8 cellular contexts compared by ENCODE assay signal in the genomic region with DNA sequence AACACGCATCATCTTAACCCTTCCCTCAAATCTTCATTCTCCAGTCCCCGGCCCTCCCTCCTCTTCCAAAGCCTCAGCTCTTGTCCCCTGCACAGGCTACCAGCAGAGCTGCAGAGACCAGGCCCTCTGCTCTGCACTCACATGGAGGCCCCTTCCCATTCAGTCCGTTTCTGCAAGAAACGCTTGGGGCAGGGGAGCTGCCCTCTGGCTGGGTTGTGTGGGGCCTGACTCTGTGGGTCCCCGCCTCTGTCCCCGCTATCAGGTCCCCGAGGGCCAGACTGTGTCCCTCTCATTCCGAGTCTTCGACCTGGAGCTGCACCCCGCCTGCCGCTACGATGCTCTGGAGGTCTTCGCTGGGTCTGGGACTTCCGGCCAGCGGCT. TPM values are rescaled to one million over a fixed set of nuclear protein-coding genes. Genes with fewer than 3 reads are reported as not detected.
A peak's percentile ranks its signal among the peaks of the same experiment; 100 is the strongest.
DNase-seq lines count a peak whose midpoint lies in the region; ATAC-seq and TF ChIP-seq lines count a peak whose summit lies in the region.

No MANE protein-coding gene starts in this region.

- no peak for DNase-seq in AG09309 (ENCODE audit: low read depth)
- DNase-seq in HFFc6: peak; percentile 31
- no peak for DNase-seq in activated naive CD8-positive, alpha-beta T cell treated with anti-CD3 and anti-CD28 coated beads for 36 hours
- DNase-seq in kidney epithelial cell (ENCODE audit: low read depth): no peak
- DNase-seq in thyroid gland: no peak
- DNase-seq in germinal center (ENCODE audit: low spot score): no peak
- no peak for DNase-seq in stimulated activated naive CD4-positive, alpha-beta T cell treated with Interleukin-2 at 50 U/mL for 16 hours (lab: John Stamatoyannopoulos, UW)

- no peaks in the 10 kb centered on the region for H3K36me3 ChIP-seq in kidney epithelial cell (ENCODE audit: control insufficient read depth, insufficient read depth, low read length)
- H3K36me3 ChIP-seq in thyroid gland: no peaks in the 10 kb centered on the region

- no peaks in the 10 kb centered on the region for H3K9me3 ChIP-seq in thyroid gland

- peak overlapping the region; percentile 84 for H3K27ac Mint-ChIP-seq in HFFc6
- peak overlapping the region; percentile 74 for H3K27ac Mint-ChIP-seq in activated naive CD8-positive, alpha-beta T cell treated with anti-CD3 and anti-CD28 coated beads for 36 hours

- H3K9me3 Mint-ChIP-seq in HFFc6: no peaks in the 10 kb centered on the region
- H3K9me3 Mint-ChIP-seq in activated naive CD8-positive, alpha-beta T cell treated with anti-CD3 and anti-CD28 coated beads for 36 hours: no peaks in the 10 kb centered on the region

- H3K4me1 ChIP-seq in thyroid gland: peaks cover 7% of the 10 kb centered on the region in 2 donors

- H3K4me3 ChIP-seq in AG09309 (ENCODE audit: control insufficient read depth, low read depth, low read length): peak overlapping the region; percentile 94
- H3K4me3 ChIP-seq in kidney epithelial cell (ENCODE audit: low read depth, low read length): peak overlapping the region; percentile 51
- peak overlapping the region in 2 of 3 donors; percentile 48 to 54 for H3K4me3 ChIP-seq in thyroid gland (replicated peaks in 1 of 3)

- peak overlapping the region; percentile 39 to 71 (median 70) for H3K27ac ChIP-seq in thyroid gland

- TF ChIP-seq POLR2A in thyroid gland (IDR thresholded peaks at IDR 0.05): no peak

- ATAC-seq in GM21529 (IDR thresholded peaks at IDR 0.05; ENCODE audit: unreplicated experiment): no peak

- WGBS in thyroid gland, 2 donors: 19 to 37% methylated on average over 4 to 8 of the region's 15 CpGs

- intact Hi-C loops in thyroid gland (cut with DNase I): no loop called here

- H3K27me3 Mint-ChIP-seq in HFFc6 (ENCODE audit: insufficient read depth): no peaks in the 10 kb centered on the region; the same call in none of the 2 replicates
- H3K27me3 Mint-ChIP-seq in activated naive CD8-positive, alpha-beta T cell treated with anti-CD3 and anti-CD28 coated beads for 36 hours: no peaks in the 10 kb centered on the region

- TF ChIP-seq CTCF in AG09309 (IDR thresholded peaks at IDR 0.05; ENCODE audit: control insufficient read depth, insufficient read depth, low read depth, low read length, missing control alignments) (no peak), HFFc6 (IDR thresholded peaks at IDR 0.05) (no peak), kidney epithelial cell (IDR thresholded peaks at IDR 0.05; ENCODE audit: insufficient read depth, low read length, poor library complexity, severe bottlenecking) (no peak), thyroid gland (IDR thresholded peaks at IDR 0.05) (no peak)

- peaks cover 16% of the 10 kb centered on the region for H3K4me1 Mint-ChIP-seq in HFFc6 (ENCODE audit: low read depth)
- H3K4me1 Mint-ChIP-seq in activated naive CD8-positive, alpha-beta T cell treated with anti-CD3 and anti-CD28 coated beads for 36 hours: peaks cover 13% of the 10 kb centered on the region

- peaks cover 9% of the 10 kb centered on the region for H3K36me3 Mint-ChIP-seq in HFFc6 (ENCODE audit: low read depth)
- H3K36me3 Mint-ChIP-seq in activated naive CD8-positive, alpha-beta T cell treated with anti-CD3 and anti-CD28 coated beads for 36 hours: no peaks in the 10 kb centered on the region

- peak overlapping the region; percentile 90 for H3K4me3 Mint-ChIP-seq in HFFc6
- peak overlapping the region; percentile 79 for H3K4me3 Mint-ChIP-seq in activated naive CD8-positive, alpha-beta T cell treated with anti-CD3 and anti-CD28 coated beads for 36 hours

- no peaks in the 10 kb centered on the region for H3K27me3 ChIP-seq in kidney epithelial cell (ENCODE audit: control insufficient read depth, insufficient read depth, low read length)
- H3K27me3 ChIP-seq in thyroid gland: no peaks in the 10 kb centered on the region

RNA-seq across cellular contexts. Expression of a gene that starts 1.5 kb away (rescaled TPM):
- 100 to 1,000 TPM; 291 to 396 (median 388) TPM for total RNA-seq in HFFc6 (2021; fragmentation: NEBNext Ultra II Directional; extraction: Animal tissue kit (Norgen Biotek cat#: 25700))
- total RNA-seq in activated naive CD8-positive, alpha-beta T cell treated with anti-CD3 and anti-CD28 coated beads for 36 hours: 1 to 10 TPM; 4.0 TPM
- total RNA-seq in kidney epithelial cell (4.7 and 6.4 TPM in 2 replicates), thyroid gland (10 to 100 TPM; 12.9 to 36.3 (median 22.1) TPM)

RNA-seq across cellular contexts. Expression of a gene that starts 8.7 kb away (rescaled TPM):
- 10 to 100 TPM; 14.6 to 19.0 (median 17.4) TPM for total RNA-seq in HFFc6 (2021; fragmentation: NEBNext Ultra II Directional; extraction: Animal tissue kit (Norgen Biotek cat#: 25700))
- 10 to 100 TPM in 1 of 2 experiments, 1 to 10 TPM in 1; 9.7 to 10.0 TPM for total RNA-seq in activated naive CD8-positive, alpha-beta T cell treated with anti-CD3 and anti-CD28 coated beads for 36 hours
- 14.5 and 23.3 TPM in 2 replicates for total RNA-seq in kidney epithelial cell
- total RNA-seq in thyroid gland: 10 to 100 TPM in 3 of 4 donors, 1 to 10 TPM in 1; 9.1 to 22.7 (median 12.3) TPM

RNA-seq across cellular contexts. Expression of a gene that starts 17.6 kb away (rescaled TPM):
- total RNA-seq in HFFc6 (2021; fragmentation: NEBNext Ultra II Directional; extraction: Animal tissue kit (Norgen Biotek cat#: 25700)): under 1 TPM; 0.20 to 0.47 (median 0.28) TPM
- under 1 TPM; 0.54 to 0.80 TPM for total RNA-seq in activated naive CD8-positive, alpha-beta T cell treated with anti-CD3 and anti-CD28 coated beads for 36 hours
- total RNA-seq in kidney epithelial cell: 0.55 and 0.79 TPM in 2 replicates
- total RNA-seq in thyroid gland: under 1 TPM; 0.13 to 0.88 (median 0.50) TPM

RNA-seq across cellular contexts. Expression of a gene that starts 17.8 kb away (rescaled TPM):
- total RNA-seq in HFFc6 (2021; fragmentation: NEBNext Ultra II Directional; extraction: Animal tissue kit (Norgen Biotek cat#: 25700)): 10 to 100 TPM; 34.7 to 40.6 (median 38.5) TPM
- total RNA-seq in activated naive CD8-positive, alpha-beta T cell treated with anti-CD3 and anti-CD28 coated beads for 36 hours: 10 to 100 TPM; 65.6 to 68.1 TPM
- 69.0 and 85.2 TPM in 2 replicates for total RNA-seq in kidney epithelial cell
- 100 to 1,000 TPM in 1 of 4 donors, 10 to 100 TPM in 3; 55.0 to 107 (median 76.6) TPM for total RNA-seq in thyroid gland

RNA-seq across cellular contexts. Expression of a gene that starts 30.0 kb away (rescaled TPM):
- under 1 TPM in 3 of 6 experiments, not detected in 3; 0.40 to 0.87 (median 0.55) TPM for total RNA-seq in HFFc6 (2021; fragmentation: NEBNext Ultra II Directional; extraction: Animal tissue kit (Norgen Biotek cat#: 25700))
- 1 to 10 TPM; 4.4 to 6.0 TPM for total RNA-seq in activated naive CD8-positive, alpha-beta T cell treated with anti-CD3 and anti-CD28 coated beads for 36 hours
- total RNA-seq in kidney epithelial cell (0.62 TPM in 1 of 2 replicates, not detected in the other), thyroid gland (1 to 10 TPM in 2 of 4 donors, not detected in 2; 1.5 to 6.2 TPM)

Comparison
In these comparisons a context has a peak if more than half of its experiments do, and no peak if none do; other contexts are left out.
1. RNA of a gene that starts 1.5 kb away (total RNA-seq): 291 to 396 TPM in HFFc6; 12.9 to 36.3 TPM in thyroid gland, 4.7 to 6.4 TPM in kidney epithelial cell and 4.0 TPM in activated naive CD8-positive, alpha-beta T cell treated with anti-CD3 and anti-CD28 coated beads for 36 hours; every median in the first group is over 4 times any median in the second.
2. Peak in every context shown above with its lines, with median percentiles within 50 percentile points of each other: H3K4me3 ChIP-seq.